Comparison of ENCODE assay signal across 10 cellular contexts in the genomic region with DNA sequence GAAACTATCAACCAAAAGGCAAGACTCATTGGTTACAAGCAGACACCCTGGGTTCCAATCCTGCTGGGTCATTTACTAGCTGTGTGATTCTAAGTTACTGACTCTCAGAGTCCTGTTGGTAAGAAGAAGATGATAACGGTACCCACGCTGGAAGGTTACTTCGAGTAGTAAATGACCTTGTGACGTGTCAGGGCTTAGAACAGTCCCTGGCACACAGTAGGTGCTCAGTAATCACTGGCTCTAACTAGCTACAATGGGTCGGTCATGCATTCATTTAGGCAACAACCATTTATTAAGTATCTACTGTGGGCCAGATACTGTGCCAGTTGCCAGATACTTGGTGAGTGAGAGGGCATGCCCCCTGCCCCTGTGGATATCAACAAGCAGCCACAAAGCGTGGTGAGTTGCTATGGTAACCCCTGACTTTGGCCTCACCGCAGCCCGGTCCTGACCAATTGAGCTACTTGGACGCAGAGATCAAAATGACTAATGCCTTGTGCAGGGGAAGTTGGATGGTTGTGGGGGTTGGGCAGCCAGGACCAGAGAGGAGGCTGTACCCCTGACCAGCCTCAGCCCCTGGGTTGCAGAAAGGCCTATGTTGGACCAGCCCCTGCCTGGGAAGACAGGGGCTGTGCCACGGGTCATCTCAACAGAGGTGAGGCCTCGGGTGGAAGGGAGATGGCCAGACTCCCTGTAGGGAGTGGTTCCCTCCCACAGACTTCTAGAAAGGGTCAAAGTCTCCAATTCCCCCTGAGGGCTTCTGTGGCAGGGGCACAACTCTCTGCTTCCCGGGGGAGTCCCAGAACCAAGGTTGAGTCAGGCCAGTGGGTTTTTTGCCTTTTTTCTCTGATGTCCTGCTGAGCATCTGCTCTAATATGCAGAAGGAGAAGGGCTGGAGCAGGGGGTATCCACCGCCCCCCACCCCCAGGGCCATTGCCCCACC. TPM values are rescaled to one million over a fixed set of nuclear protein-coding genes. Genes with fewer than 3 reads are reported as not detected.
DNase-seq lines count a peak whose midpoint lies in the region; ATAC-seq, FAIRE-seq and TF ChIP-seq lines count a peak whose summit lies in the region.
"Had no signal": no experiment of that assay in that cellular context is flagged by ENCODE, and none has a peak within 500 bp of the region (broad histone marks: within the 10 kb centered on the region; RNA-seq: fewer than 3 reads in every experiment).

No MANE protein-coding gene starts in this region.

- H2AFZ ChIP-seq in GM12878 (ENCODE audit: control insufficient read depth, low read depth, low read length) = no peak overlapping the region

- POLR2A ChIA-PET in GM12878 (lab: Charles Lee) = interaction anchor here (1.2 to 1.3 kb wide), 2 partner anchors 14 to 17 kb away, joined by 3 to 9 read pairs; no protein-coding TSS in a partner anchor

- H3K4me3 ChIP-seq in GM12878 = no peak overlapping the region

- CTCF ChIA-PET in GM12878 (lab: Yijun Ruan, JAX) = interaction anchor here (0.7 to 5.1 kb wide), 13 partner anchors 10 to 459 kb away, joined by 3 to 47 read pairs (median 5); a partner anchor contains a TSS

- H3K36me3 ChIP-seq in GM12878 (ENCODE audit: control insufficient read depth in 2 of 2, insufficient read depth in 2 of 2, low read length in 1 of 2) = no peaks in the 10 kb centered on the region

- H3K9me3 ChIP-seq in GM12878 (replicated peaks; ENCODE audit: control insufficient read depth, insufficient read depth, low read length) = no peaks in the 10 kb centered on the region; the same call in 2 of the 3 replicates

- intact Hi-C loops in GM12878 (cut with micrococcal nuclease; ENCODE audit: unreplicated experiment) = loop anchor here (5.0 kb wide), 1 partner anchor 155 kb away; no protein-coding TSS in a partner anchor

- no peaks in the 10 kb centered on the region for H4K20me1 ChIP-seq in GM12878 (ENCODE audit: control insufficient read depth, insufficient read depth)

- BruUV-seq in GM12878 (replicated peaks; lab: Mats Ljungman, UMichigan) = no TSS peak

- RAD21 ChIA-PET in GM12878 (lab: Charles Lee; ENCODE audit: unreplicated experiment) = interaction anchor here (0.9 to 4.7 kb wide), 5 partner anchors 10 to 288 kb away, joined by 3 to 50 read pairs (median 3); a partner anchor contains a TSS

- H3K9ac ChIP-seq in GM12878 (ENCODE audit: control insufficient read depth, insufficient read depth, low read length) = no peak overlapping the region

- peak overlapping the region; percentile 48 for H3K4me3 Mint-ChIP-seq in mesothelial cell of epicardium

- no peaks in the 10 kb centered on the region for H3K27me3 ChIP-seq in GM12878 (replicated peaks in 1 of 2; ENCODE audit: control insufficient read depth in 2 of 2, insufficient read depth in 2 of 2, low read length in 1 of 2)

- H3K27ac ChIP-seq in GM12878 (ENCODE audit: control insufficient read depth, insufficient read depth) = no peak overlapping the region

- no peak overlapping the region for H3K4me2 ChIP-seq in GM12878 (ENCODE audit: control insufficient read depth, insufficient read depth)

- H3K4me1 Mint-ChIP-seq in mesothelial cell of epicardium = peaks cover 96% of the 10 kb centered on the region

- TF ChIP-seq POLR2A in GM12878 (IDR thresholded peaks at IDR 0.05; ENCODE audit: low read depth, low read length) = no peak

- no peak for TF ChIP-seq RAD21 in GM12878 (IDR thresholded peaks at IDR 0.05; ENCODE audit: insufficient read depth, low read depth, low read length)

- DNase-seq in AG09319 (ENCODE audit: extremely low read depth, low read depth) (peak; percentile 91), KBM-7 (peak; percentile 43), GM12878 (ENCODE audit: low read depth, low spot score) (no peak), mesothelial cell of epicardium (ENCODE audit: low spot score in 2 of 2, unreplicated experiment in 2 of 2) (no peak), NCI-H2171 (lab: John Stamatoyannopoulos, UW) (no peak), NCI-H510A treated with DMSO at 0.1 percent for 48 hours (lab: John Stamatoyannopoulos, UW) (no peak)

- H3K36me3 Mint-ChIP-seq in mesothelial cell of epicardium = peaks cover 17% of the 10 kb centered on the region

- FAIRE-seq in GM12878 (lab: Jason Lieb, UNC) = no peak
- FAIRE-seq: keratinocyte had no signal

- no peaks in the 10 kb centered on the region for H3K4me1 ChIP-seq in GM12878 (ENCODE audit: control insufficient read depth, insufficient read depth, low read length)

- ATAC-seq in GM12878 (peak; percentile 64), HG03196 (IDR thresholded peaks at IDR 0.05; ENCODE audit: unreplicated experiment) (no peak), HG03097 (IDR thresholded peaks at IDR 0.05; ENCODE audit: low FRiP score, unreplicated experiment) (no peak)

- H3K79me2 ChIP-seq in GM12878 (ENCODE audit: control insufficient read depth, insufficient read depth, low read length) = no peaks in the 10 kb centered on the region

- SMC1A ChIA-PET in GM12878 (lab: Charles Lee; ENCODE audit: uncharacterized antibody, unreplicated experiment) = interaction anchor here (0.6 to 4.6 kb wide), 5 partner anchors 15 to 255 kb away, joined by 3 to 49 read pairs (median 5); a partner anchor contains a TSS

- WGBS in GM12878 (ENCODE audit: insufficient coverage, insufficient replicate concordance, low lambda C conversion rate, missing lambda C conversion rate) = 33% methylated on average over 13 of the region's 13 CpGs

- in situ Hi-C loops in KBM-7 (cut with MboI; ENCODE audit: low pct_unique_long_range_greater_than_20kb, low sequenced_read_pairs) (loop anchor here (25.0 kb wide), 1 partner anchor 290 kb away; no protein-coding TSS in a partner anchor), GM12878 (cut with MboI) (no loop called here)

- H3K9me3 Mint-ChIP-seq in mesothelial cell of epicardium = no peaks in the 10 kb centered on the region

- TF ChIP-seq CTCF in AG09319 (IDR thresholded peaks at IDR 0.05; ENCODE audit: low read depth, low read length) (no peak), GM12878 (IDR thresholded peaks at IDR 0.05 in 2 of 3, conservative IDR thresholded peaks at IDR 0.05 in 1 of 3; ENCODE audit: control insufficient read depth in 2 of 3, extremely low read depth in 1 of 3, insufficient read depth in 1 of 3, low read depth in 3 of 3, low read length in 3 of 3) (no peak), mesothelial cell of epicardium (IDR thresholded peaks at IDR 0.05; ENCODE audit: unreplicated experiment) (no peak)

- no peaks in the 10 kb centered on the region for H3K27me3 Mint-ChIP-seq in mesothelial cell of epicardium (ENCODE audit: low read depth)

- no peak for TF ChIP-seq EP300 in GM12878 (IDR thresholded peaks at IDR 0.05; ENCODE audit: borderline replicate concordance in 1 of 2, control insufficient read depth in 1 of 2, low read depth in 2 of 2, low read length in 2 of 2)

- peak overlapping the region; percentile 96 for H3K27ac Mint-ChIP-seq in mesothelial cell of epicardium

TF ChIP-seq in GM12878, 131 proteins besides CTCF, POLR2A, EP300 and RAD21 (continues in another document):
- TF ChIP-seq GABPA (IDR thresholded peaks at IDR 0.05; ENCODE audit: low read depth) = no peak
- TF ChIP-seq CREM (IDR thresholded peaks at IDR 0.05; ENCODE audit: low read depth) = no peak
- TF ChIP-seq IKZF1 (conservative IDR thresholded peaks at IDR 0.05) = peak; percentile 63
- peak; percentile 81 for TF ChIP-seq NR2F1 (conservative IDR thresholded peaks at IDR 0.05)
- TF ChIP-seq LARP7 (IDR thresholded peaks at IDR 0.05) = no peak
- TF ChIP-seq MTA2 (IDR thresholded peaks at IDR 0.05; ENCODE audit: low read depth) = 0 out of 2 replicates have a peak, but pooled peaks have one; percentile 15
- TF ChIP-seq BHLHE40 (IDR thresholded peaks at IDR 0.05; ENCODE audit: borderline replicate concordance in 1 of 2, low read depth in 2 of 2, low read length in 1 of 2) = peak in 1 of 2 experiments; percentile 41; a peak in 1 of 4 replicates
- TF ChIP-seq STAT3 (IDR thresholded peaks at IDR 0.05; ENCODE audit: low read depth, low read length) = no peak
- TF ChIP-seq TCF12 (IDR thresholded peaks at IDR 0.05; ENCODE audit: low read depth, low read length) = no peak

RNA-seq across cellular contexts. Expression of a gene that starts 16.0 kb away (rescaled TPM):
- total RNA-seq in GM12878 (2013; cell fraction: nucleolus; rRNA removed) = 7.0 and 7.3 TPM in 2 replicates
- total RNA-seq in GM12878 (2014; rRNA removed) (0.65 and 1.3 TPM in 2 replicates), GM12878 (2014; rRNA removed; fragmentation: Illumina TruSeq; extraction: Trizol) (0.55 and 0.76 TPM in 2 replicates), GM12878 (2021) (1.4 and 1.8 TPM in 2 replicates), mesothelial cell of epicardium (1,067 to 1,086 TPM (median 1,071 TPM) in 3 replicates)
- 1.1 TPM for polyA plus RNA-seq in GM12878 (2011; ENCODE audit: low read depth)
- polyA plus RNA-seq in GM12878 (2011; rRNA removed) (21.0 and 29.7 TPM in 2 replicates), GM12878 (2014; fragmentation: Illumina TruSeq; extraction: Trizol) (0.27 and 0.73 TPM in 2 replicates), GM12878 (2014; fragmentation: Nextera tagmentation; extraction: Ambion mirVana) (under 1 TPM; 0.23 to 0.33 TPM), GM12878 (2014; rRNA removed) (1.3 and 1.5 TPM in 2 replicates), GM12878 (2016; fragmentation: Nextera tagmentation; extraction: Ambion mirVana) (1 to 10 TPM; 1.0 to 1.8 TPM)
- polyA plus RNA-seq in GM12878 (2011; cell fraction: cytosol; rRNA removed) = 42.3 and 45.6 TPM in 2 replicates
- 27.2 and 29.8 TPM in 2 replicates for polyA plus RNA-seq in GM12878 (2011; cell fraction: nucleus; rRNA removed)
- polyA plus RNA-seq in GM12878 (2012) = 2.0 and 2.3 TPM in 2 replicates
- polyA minus RNA-seq in GM12878 (2011; rRNA and poly(A)+ RNA removed) = 63.9 and 76.6 TPM in 2 replicates
- 26.7 and 26.8 TPM in 2 replicates for polyA minus RNA-seq in GM12878 (2011; cell fraction: cytosol; rRNA and poly(A)+ RNA removed)
- 10.9 and 15.6 TPM in 2 replicates for polyA minus RNA-seq in GM12878 (2011; cell fraction: nucleus; rRNA and poly(A)+ RNA removed)

RNA-seq across cellular contexts. Expression of a gene that starts 41.9 kb away (rescaled TPM):
- total RNA-seq in GM12878 (2013; cell fraction: nucleolus; rRNA removed) = not detected in 2 replicates
- not detected in 2 replicates for total RNA-seq in GM12878 (2014; rRNA removed)
- not detected in 2 replicates for total RNA-seq in GM12878 (2014; rRNA removed; fragmentation: Illumina TruSeq; extraction: Trizol)
- not detected in 2 replicates for total RNA-seq in GM12878 (2021)
- polyA plus RNA-seq in GM12878 (2011; ENCODE audit: low read depth) = not detected
- polyA plus RNA-seq in GM12878 (2011; rRNA removed) = not detected in 2 replicates
- polyA plus RNA-seq in GM12878 (2011; cell fraction: cytosol; rRNA removed) = not detected in 2 replicates
- 0.06 TPM in 1 of 2 replicates, not detected in the other for polyA plus RNA-seq in GM12878 (2011; cell fraction: nucleus; rRNA removed)
- not detected in 2 replicates for polyA plus RNA-seq in GM12878 (2012)
- not detected in 2 replicates for polyA plus RNA-seq in GM12878 (2014; fragmentation: Illumina TruSeq; extraction: Trizol)
- polyA plus RNA-seq in GM12878 (2014; fragmentation: Nextera tagmentation; extraction: Ambion mirVana) = not detected
- not detected in 2 replicates for polyA plus RNA-seq in GM12878 (2014; rRNA removed)
- not detected for polyA plus RNA-seq in GM12878 (2016; fragmentation: Nextera tagmentation; extraction: Ambion mirVana)
- polyA minus RNA-seq in GM12878 (2011; rRNA and poly(A)+ RNA removed) = not detected in 2 replicates
- polyA minus RNA-seq in GM12878 (2011; cell fraction: cytosol; rRNA and poly(A)+ RNA removed) = not detected in 2 replicates
- polyA minus RNA-seq in GM12878 (2011; cell fraction: nucleus; rRNA and poly(A)+ RNA removed) = not detected in 2 replicates
- 0.31 to 0.36 TPM (median 0.31 TPM) in 3 replicates for total RNA-seq in mesothelial cell of epicardium
- total RNA-seq: temporal lobe had no signal
- polyA plus RNA-seq: keratinocyte had no signal

Comparison
In these comparisons a context has a peak if more than half of its experiments do, and no peak if none do; other contexts are left out.
1. DNase-seq: peak in AG09319 (single experiment) and KBM-7 (single experiment); none in GM12878 (single experiment), mesothelial cell of epicardium (0 of 2), NCI-H2171 (single experiment) and NCI-H510A treated with DMSO at 0.1 percent for 48 hours (single experiment).
2. RNA of a gene that starts 16.0 kb away (total RNA-seq): 1,067 to 1,086 TPM in mesothelial cell of epicardium; 0.55 to 7.3 TPM in GM12878; every median in the first group is over 100 times any median in the second.